ENCODE assay signal across 19 cellular contexts in genomic region chr12:98509063-98509462, GRCh38.
"Had no signal": no experiment of that assay in that cellular context is flagged by ENCODE, and none has a peak within 500 bp of the region (broad histone marks: within the 10 kb centered on the region; RNA-seq: fewer than 3 reads in every experiment).

No MANE protein-coding gene starts in this region.

- H3K4me3 Mint-ChIP-seq: activated CD8-positive, alpha-beta T cell treated with anti-CD3 and anti-CD28 coated beads, Interleukin-2, amount 10 ng/mL, durations not matched to agents 7 days and 5 days; activated naive CD4-positive, alpha-beta T cell treated with anti-CD3 and anti-CD28 coated beads, Interleukin-2, amount 10 ng/mL, durations not matched to agents 7 days and 5 days; activated T-cell treated with anti-CD3 and anti-CD28 coated beads, Interleukin-2, amount 50 U/mL, for 24 hours; central memory CD8-positive, alpha-beta T cell; natural killer cell had no signal

- H3K9ac ChIP-seq: parathyroid adenoma had no signal

- ATAC-seq: activated CD8-positive, alpha-beta T cell treated with anti-CD3 and anti-CD28 coated beads, Interleukin-2, amount 10 ng/mL, durations not matched to agents 7 days and 5 days; natural killer cell had no signal

- DNase-seq: activated CD4-positive, alpha-beta T cell treated with anti-CD3 and anti-CD28 coated beads for 48 hours; activated CD4-positive, CD25-positive, alpha-beta regulatory T cell; activated CD8-positive, alpha-beta T cell treated with anti-CD3 and anti-CD28 coated beads, Interleukin-2, amount 10 ng/mL, durations not matched to agents 7 days and 5 days; activated naive CD4-positive, alpha-beta T cell treated with anti-CD3 and anti-CD28 coated beads, Interleukin-2, amount 10 ng/mL, durations not matched to agents 7 days and 5 days; activated T-cell treated with anti-CD3 and anti-CD28 coated beads, Interleukin-2, amount 50 U/mL, for 24 hours; aorta; brain microvascular endothelial cell; effector CD4-positive, alpha-beta T cell; esophagus squamous epithelium; mesenchymal stem cell; natural killer cell; stimulated activated CD8-positive, alpha-beta memory T cell treated with anti-CD3 and anti-CD28 coated beads, Interleukin-4, amount 100 ng/mL, for 48 hours; stimulated activated naive CD4-positive, alpha-beta T cell; T-helper 2 cell; thyroid gland had no signal

- H3K79me2 ChIP-seq: parathyroid adenoma had no signal

- H2AFZ ChIP-seq: parathyroid adenoma had no signal

- H3K9me3 Mint-ChIP-seq: activated T-cell treated with anti-CD3 and anti-CD28 coated beads, Interleukin-2, amount 50 U/mL, for 24 hours; activated T-helper 2 cell treated with anti-CD3 and anti-CD28 coated beads, Interferon-gamma antibody, Interleukin-2, Interleukin-4, amounts not matched to agents 10 μg/mL and 5 μg/mL and 100 μg/mL, durations not matched to agents 14 hours and 24 hours and 36 hours; natural killer cell had no signal

- H3K4me3 ChIP-seq: coronary artery, esophagus squamous epithelium, thyroid gland had no signal

- H3K27ac ChIP-seq: brain microvascular endothelial cell, coronary artery, esophagus squamous epithelium, parathyroid adenoma, thyroid gland had no signal

- H3K9me3 ChIP-seq: esophagus squamous epithelium, thyroid gland had no signal

- H3K4me1 ChIP-seq: parathyroid adenoma, thyroid gland had no signal

- H3K27me3 ChIP-seq: brain microvascular endothelial cell, esophagus squamous epithelium, thyroid gland had no signal

- H3K36me3 ChIP-seq: brain microvascular endothelial cell, esophagus squamous epithelium, thyroid gland had no signal

- H3K27ac Mint-ChIP-seq: activated CD8-positive, alpha-beta T cell treated with anti-CD3 and anti-CD28 coated beads, Interleukin-2, amount 10 ng/mL, durations not matched to agents 7 days and 5 days; activated naive CD4-positive, alpha-beta T cell treated with anti-CD3 and anti-CD28 coated beads, Interleukin-2, amount 10 ng/mL, durations not matched to agents 7 days and 5 days; activated T-cell treated with anti-CD3 and anti-CD28 coated beads, Interleukin-2, amount 50 U/mL, for 24 hours; activated T-helper 2 cell treated with anti-CD3 and anti-CD28 coated beads, Interferon-gamma antibody, Interleukin-2, Interleukin-4, amounts not matched to agents 10 μg/mL and 5 μg/mL and 100 μg/mL, durations not matched to agents 14 hours and 24 hours and 36 hours; natural killer cell had no signal
